Comparison of ENCODE assay signal across 1 cellular context in the genomic region with DNA sequence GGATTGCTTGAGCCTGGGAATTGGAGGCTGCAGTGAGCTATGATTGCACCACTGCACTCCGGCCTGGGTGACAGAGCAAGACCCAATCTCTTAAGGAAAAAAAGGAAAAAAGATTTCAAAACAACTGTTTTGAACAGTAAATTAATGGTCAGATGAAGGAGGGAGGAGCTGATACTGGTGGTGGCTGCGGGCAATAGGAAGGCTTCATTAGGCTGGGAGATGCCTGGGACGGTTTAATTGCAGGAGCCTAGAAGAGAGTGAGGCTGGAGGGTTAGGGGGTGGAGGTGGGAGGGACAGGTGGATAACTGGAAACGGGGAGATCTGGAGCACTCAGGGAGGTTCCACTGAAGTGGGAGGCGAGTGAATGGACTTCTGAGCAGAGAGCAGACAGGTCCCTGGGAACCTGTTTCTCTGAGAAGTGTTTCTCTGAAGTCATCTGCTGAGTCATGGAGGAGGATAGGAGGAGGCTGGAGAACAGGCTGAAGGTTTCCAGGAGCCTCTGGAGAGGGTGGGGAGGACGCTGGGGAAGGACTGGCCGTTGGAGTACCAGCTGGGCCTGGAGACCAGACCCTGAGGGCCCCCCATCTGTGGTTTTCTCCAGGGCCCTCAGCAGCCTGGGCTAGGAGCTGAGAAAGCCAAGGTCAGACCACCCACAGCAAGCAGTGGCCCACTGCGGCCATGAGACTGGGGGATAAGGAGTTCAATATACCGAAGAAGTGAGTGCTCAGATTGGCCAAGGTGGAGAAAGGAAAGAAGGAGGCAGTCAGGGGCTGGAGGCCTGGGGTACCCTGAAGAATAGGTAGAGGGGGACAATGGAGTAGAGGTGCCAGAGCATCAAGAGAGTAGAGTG.
TF ChIP-seq lines count a peak whose summit lies in the region.

No MANE protein-coding gene starts in this region.

TF ChIP-seq in K562, 482 proteins besides CTCF, POLR2A, EP300 and RAD21 (continued from another document and continues in another):
- TF ChIP-seq, protein P1, sequence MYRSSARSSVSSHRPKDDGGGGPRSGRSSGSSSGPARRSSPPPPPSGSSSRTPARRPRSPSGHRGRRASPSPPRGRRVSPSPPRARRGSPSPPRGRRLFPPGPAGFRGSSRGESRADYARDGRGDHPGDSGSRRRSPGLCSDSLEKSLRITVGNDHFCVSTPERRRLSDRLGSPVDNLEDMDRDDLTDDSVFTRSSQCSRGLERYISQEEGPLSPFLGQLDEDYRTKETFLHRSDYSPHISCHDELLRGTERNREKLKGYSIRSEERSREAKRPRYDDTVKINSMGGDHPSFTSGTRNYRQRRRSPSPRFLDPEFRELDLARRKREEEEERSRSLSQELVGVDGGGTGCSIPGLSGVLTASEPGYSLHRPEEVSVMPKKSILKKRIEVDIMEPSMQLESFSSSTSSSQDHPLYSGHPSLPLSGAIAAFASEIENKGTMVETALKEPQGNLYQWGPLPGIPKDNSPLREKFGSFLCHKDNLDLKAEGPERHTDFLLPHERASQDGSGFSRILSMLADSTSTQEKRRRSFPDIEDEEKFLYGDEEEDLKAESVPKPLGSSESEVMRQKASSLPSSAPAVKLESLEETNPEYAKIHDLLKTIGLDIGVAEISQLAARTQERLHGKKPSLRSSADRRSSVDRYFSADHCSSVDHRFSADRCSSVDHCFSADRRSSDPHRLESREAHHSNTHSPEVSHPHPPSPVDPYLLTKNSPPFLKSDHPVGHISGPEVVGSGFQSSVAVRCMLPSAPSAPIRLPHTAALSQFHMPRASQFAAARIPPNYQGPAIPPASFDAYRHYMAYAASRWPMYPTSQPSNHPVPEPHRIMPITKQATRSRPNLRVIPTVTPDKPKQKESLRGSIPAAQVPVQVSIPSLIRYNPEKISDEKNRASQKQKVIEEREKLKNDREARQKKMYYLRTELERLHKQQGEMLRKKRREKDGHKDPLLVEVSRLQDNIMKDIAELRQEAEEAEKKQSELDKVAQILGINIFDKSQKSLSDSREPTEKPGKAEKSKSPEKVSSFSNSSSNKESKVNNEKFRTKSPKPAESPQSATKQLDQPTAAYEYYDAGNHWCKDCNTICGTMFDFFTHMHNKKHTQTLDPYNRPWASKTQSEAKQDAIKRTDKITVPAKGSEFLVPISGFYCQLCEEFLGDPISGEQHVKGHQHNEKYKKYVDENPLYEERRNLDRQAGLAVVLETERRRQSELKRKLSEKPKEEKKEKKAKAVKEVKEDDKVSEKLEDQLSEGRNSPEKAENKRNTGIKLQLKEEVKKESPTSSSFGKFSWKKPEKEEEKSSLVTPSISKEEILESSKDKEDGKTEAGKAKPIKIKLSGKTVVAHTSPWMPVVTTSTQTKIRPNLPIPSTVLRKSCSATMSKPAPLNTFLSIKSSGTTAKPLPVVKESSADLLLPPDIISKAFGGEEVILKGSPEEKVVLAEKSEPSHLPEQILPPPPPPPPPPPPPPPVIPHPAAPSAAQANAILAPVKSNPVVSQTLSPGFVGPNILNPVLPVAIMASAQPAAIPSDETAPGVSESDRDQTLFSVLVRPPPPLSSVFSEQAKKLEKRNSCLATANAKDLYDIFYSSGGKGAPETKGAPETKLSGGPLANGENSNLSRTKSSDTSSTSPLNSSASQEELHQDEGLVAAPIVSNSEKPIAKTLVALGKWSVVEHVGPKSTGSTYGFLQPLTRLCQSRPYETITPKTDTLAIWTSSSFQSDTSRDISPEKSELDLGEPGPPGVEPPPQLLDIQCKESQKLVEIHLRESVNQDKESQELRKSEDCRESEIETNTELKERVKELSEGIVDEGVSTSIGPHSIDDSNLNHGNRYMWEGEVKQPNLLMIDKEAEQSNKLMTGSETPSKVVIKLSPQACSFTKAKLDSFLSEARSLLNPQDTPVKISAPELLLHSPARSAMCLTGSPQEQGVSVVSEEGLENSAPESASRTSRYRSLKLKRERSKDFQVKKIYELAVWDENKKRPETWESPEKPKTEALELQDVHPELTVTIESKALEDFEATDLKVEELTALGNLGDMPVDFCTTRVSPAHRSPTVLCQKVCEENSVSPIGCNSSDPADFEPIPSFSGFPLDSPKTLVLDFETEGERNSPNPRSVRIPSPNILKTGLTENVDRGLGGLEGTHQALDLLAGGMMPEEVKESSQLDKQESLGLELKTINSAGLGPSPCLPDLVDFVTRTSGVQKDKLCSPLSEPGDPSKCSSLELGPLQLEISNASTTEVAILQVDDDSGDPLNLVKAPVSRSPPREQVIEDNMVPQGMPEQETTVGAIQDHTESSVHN (IDR thresholded peaks at IDR 0.05; ENCODE audit: borderline replicate concordance in 1 of 2, low read depth in 1 of 2): peak in 1 of 2 experiments; percentile 64; a peak in 2 of 4 replicates
- TF ChIP-seq EP400 (IDR thresholded peaks at IDR 0.05): peak; percentile 82
- TF ChIP-seq SMARCE1 (IDR thresholded peaks at IDR 0.05): peak; percentile 91
- TF ChIP-seq, protein P2, sequence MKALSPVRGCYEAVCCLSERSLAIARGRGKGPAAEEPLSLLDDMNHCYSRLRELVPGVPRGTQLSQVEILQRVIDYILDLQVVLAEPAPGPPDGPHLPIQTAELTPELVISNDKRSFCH (CRISPR knock-in tag; IDR thresholded peaks at IDR 0.05): no peak
- TF ChIP-seq, protein P2 (tag; IDR thresholded peaks at IDR 0.05): peak; percentile 87
- TF ChIP-seq CEBPB (tag; IDR thresholded peaks at IDR 0.05): peak; percentile 84
- TF ChIP-seq MYBL2 (IDR thresholded peaks at IDR 0.05; ENCODE audit: low read depth): 0 out of 2 replicates have a peak, but pooled peaks have one; percentile 1
- TF ChIP-seq MYBL2 (CRISPR knock-in tag; IDR thresholded peaks at IDR 0.05; ENCODE audit: borderline replicate concordance): no peak
- no peak for TF ChIP-seq MEF2A (IDR thresholded peaks at IDR 0.05; ENCODE audit: control insufficient read depth, low read depth, low read length)
- TF ChIP-seq KDM1A (IDR thresholded peaks at IDR 0.05): peak; percentile 46 to 75; a peak in 3 of 4 replicates
- TF ChIP-seq NR3C1 (CRISPR knock-in tag; IDR thresholded peaks at IDR 0.05): no peak
- no peak for TF ChIP-seq RBM15 (IDR thresholded peaks at IDR 0.05; ENCODE audit: insufficient read depth, low read length)
- peak; percentile 68 for TF ChIP-seq POLR2G (IDR thresholded peaks at IDR 0.05; ENCODE audit: low read depth, low read length)
- TF ChIP-seq E2F3 (CRISPR knock-in tag; IDR thresholded peaks at IDR 0.05): 0 out of 2 replicates have a peak, but pooled peaks have one; percentile 8
- peak; percentile 72 for TF ChIP-seq ZNF589 (CRISPR knock-in tag; IDR thresholded peaks at IDR 0.05; ENCODE audit: low read depth)
- TF ChIP-seq, protein P3, sequence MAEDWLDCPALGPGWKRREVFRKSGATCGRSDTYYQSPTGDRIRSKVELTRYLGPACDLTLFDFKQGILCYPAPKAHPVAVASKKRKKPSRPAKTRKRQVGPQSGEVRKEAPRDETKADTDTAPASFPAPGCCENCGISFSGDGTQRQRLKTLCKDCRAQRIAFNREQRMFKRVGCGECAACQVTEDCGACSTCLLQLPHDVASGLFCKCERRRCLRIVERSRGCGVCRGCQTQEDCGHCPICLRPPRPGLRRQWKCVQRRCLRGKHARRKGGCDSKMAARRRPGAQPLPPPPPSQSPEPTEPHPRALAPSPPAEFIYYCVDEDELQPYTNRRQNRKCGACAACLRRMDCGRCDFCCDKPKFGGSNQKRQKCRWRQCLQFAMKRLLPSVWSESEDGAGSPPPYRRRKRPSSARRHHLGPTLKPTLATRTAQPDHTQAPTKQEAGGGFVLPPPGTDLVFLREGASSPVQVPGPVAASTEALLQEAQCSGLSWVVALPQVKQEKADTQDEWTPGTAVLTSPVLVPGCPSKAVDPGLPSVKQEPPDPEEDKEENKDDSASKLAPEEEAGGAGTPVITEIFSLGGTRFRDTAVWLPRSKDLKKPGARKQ (CRISPR knock-in tag; IDR thresholded peaks at IDR 0.05): no peak
- peak; percentile 89 for TF ChIP-seq LEF1 (IDR thresholded peaks at IDR 0.05)
- no peak for TF ChIP-seq SLC30A9 (CRISPR knock-in tag; IDR thresholded peaks at IDR 0.05)
- no peak for TF ChIP-seq ZSCAN29 (IDR thresholded peaks at IDR 0.05)
- 0 out of 2 replicates have a peak, but pooled peaks have one; percentile 56 for TF ChIP-seq PTRF (tag; IDR thresholded peaks at IDR 0.05)
- peak; percentile 54; the same call in 1 of the 2 replicates for TF ChIP-seq ETV5 (CRISPR knock-in tag; IDR thresholded peaks at IDR 0.05; ENCODE audit: low read depth)
- TF ChIP-seq POLR2B (IDR thresholded peaks at IDR 0.05; ENCODE audit: low read depth, partially characterized antibody): peak; percentile 77
- peak; percentile 34; the same call in 1 of the 2 replicates for TF ChIP-seq PML (IDR thresholded peaks at IDR 0.05; ENCODE audit: low read length)
- no peak for TF ChIP-seq ZFP30 (CRISPR knock-in tag; IDR thresholded peaks at IDR 0.05; ENCODE audit: borderline replicate concordance)
- no peak for TF ChIP-seq PTBP1 (IDR thresholded peaks at IDR 0.05; ENCODE audit: low read depth, low read length)
- TF ChIP-seq RFX7 (CRISPR knock-in tag; IDR thresholded peaks at IDR 0.05): no peak
- TF ChIP-seq ATF1 (CRISPR knock-in tag; IDR thresholded peaks at IDR 0.05): no peak
- TF ChIP-seq ATF1 (tag; IDR thresholded peaks at IDR 0.05): 0 out of 2 replicates have a peak, but pooled peaks have one; percentile 9
- TF ChIP-seq DPF2 (IDR thresholded peaks at IDR 0.05): peak; percentile 95
- TF ChIP-seq HLTF (IDR thresholded peaks at IDR 0.05): no peak
- TF ChIP-seq, protein P4, sequence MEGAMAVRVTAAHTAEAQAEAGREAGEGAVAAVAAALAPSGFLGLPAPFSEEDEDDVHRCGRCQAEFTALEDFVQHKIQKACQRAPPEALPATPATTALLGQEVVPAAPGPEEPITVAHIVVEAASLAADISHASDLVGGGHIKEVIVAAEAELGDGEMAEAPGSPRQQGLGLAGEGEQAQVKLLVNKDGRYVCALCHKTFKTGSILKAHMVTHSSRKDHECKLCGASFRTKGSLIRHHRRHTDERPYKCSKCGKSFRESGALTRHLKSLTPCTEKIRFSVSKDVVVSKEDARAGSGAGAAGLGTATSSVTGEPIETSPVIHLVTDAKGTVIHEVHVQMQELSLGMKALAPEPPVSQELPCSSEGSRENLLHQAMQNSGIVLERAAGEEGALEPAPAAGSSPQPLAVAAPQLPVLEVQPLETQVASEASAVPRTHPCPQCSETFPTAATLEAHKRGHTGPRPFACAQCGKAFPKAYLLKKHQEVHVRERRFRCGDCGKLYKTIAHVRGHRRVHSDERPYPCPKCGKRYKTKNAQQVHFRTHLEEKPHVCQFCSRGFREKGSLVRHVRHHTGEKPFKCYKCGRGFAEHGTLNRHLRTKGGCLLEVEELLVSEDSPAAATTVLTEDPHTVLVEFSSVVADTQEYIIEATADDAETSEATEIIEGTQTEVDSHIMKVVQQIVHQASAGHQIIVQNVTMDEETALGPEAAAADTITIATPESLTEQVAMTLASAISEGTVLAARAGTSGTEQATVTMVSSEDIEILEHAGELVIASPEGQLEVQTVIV (CRISPR knock-in tag; IDR thresholded peaks at IDR 0.05; ENCODE audit: borderline replicate concordance): peak; percentile 56; the same call in 1 of the 2 replicates
- peak; percentile 81 for TF ChIP-seq ERF (CRISPR knock-in tag; IDR thresholded peaks at IDR 0.05)
- TF ChIP-seq, protein P5, sequence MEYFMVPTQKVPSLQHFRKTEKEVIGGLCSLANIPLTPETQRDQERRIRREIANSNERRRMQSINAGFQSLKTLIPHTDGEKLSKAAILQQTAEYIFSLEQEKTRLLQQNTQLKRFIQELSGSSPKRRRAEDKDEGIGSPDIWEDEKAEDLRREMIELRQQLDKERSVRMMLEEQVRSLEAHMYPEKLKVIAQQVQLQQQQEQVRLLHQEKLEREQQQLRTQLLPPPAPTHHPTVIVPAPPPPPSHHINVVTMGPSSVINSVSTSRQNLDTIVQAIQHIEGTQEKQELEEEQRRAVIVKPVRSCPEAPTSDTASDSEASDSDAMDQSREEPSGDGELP (CRISPR knock-in tag; IDR thresholded peaks at IDR 0.05; ENCODE audit: borderline replicate concordance): peak; percentile 81
- TF ChIP-seq, protein P6, sequence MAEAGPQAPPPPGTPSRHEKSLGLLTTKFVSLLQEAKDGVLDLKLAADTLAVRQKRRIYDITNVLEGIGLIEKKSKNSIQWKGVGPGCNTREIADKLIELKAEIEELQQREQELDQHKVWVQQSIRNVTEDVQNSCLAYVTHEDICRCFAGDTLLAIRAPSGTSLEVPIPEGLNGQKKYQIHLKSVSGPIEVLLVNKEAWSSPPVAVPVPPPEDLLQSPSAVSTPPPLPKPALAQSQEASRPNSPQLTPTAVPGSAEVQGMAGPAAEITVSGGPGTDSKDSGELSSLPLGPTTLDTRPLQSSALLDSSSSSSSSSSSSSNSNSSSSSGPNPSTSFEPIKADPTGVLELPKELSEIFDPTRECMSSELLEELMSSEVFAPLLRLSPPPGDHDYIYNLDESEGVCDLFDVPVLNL (CRISPR knock-in tag; IDR thresholded peaks at IDR 0.05; ENCODE audit: low read depth): no peak
- TF ChIP-seq, protein P7, sequence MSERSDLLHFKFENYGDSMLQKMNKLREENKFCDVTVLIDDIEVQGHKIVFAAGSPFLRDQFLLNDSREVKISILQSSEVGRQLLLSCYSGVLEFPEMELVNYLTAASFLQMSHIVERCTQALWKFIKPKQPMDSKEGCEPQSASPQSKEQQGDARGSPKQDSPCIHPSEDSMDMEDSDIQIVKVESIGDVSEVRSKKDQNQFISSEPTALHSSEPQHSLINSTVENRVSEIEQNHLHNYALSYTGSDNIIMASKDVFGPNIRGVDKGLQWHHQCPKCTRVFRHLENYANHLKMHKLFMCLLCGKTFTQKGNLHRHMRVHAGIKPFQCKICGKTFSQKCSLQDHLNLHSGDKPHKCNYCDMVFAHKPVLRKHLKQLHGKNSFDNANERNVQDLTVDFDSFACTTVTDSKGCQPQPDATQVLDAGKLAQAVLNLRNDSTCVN (CRISPR knock-in tag; IDR thresholded peaks at IDR 0.05): peak; percentile 64; the same call in 1 of the 2 replicates
- TF ChIP-seq FOXA1 (IDR thresholded peaks at IDR 0.05; ENCODE audit: borderline replicate concordance): no peak
- TF ChIP-seq, protein P8, sequence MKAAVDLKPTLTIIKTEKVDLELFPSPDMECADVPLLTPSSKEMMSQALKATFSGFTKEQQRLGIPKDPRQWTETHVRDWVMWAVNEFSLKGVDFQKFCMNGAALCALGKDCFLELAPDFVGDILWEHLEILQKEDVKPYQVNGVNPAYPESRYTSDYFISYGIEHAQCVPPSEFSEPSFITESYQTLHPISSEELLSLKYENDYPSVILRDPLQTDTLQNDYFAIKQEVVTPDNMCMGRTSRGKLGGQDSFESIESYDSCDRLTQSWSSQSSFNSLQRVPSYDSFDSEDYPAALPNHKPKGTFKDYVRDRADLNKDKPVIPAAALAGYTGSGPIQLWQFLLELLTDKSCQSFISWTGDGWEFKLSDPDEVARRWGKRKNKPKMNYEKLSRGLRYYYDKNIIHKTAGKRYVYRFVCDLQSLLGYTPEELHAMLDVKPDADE (conservative IDR thresholded peaks at IDR 0.05; ENCODE audit: control insufficient read depth, low read depth, low read length): 0 out of 2 replicates have a peak, but pooled peaks have one; percentile 29
- no peak for TF ChIP-seq GATAD2B (IDR thresholded peaks at IDR 0.05; ENCODE audit: borderline replicate concordance)
